1 cellular context compared by ENCODE assay signal in genomic region chr10:5945203-5945534, GRCh38.
TF ChIP-seq lines count a peak whose summit lies in the region.

No MANE protein-coding gene starts in this region.

TF ChIP-seq in GM12878, 131 proteins besides CTCF, POLR2A, EP300 and RAD21:
- no peak for TF ChIP-seq ZNF207 (IDR thresholded peaks at IDR 0.05; ENCODE audit: borderline replicate concordance)
- no peak for TF ChIP-seq PKNOX1 (IDR thresholded peaks at IDR 0.05)
- TF ChIP-seq NFIC (IDR thresholded peaks at IDR 0.05; ENCODE audit: low read depth, low read length), result no peak
- no peak for TF ChIP-seq RAD51 (IDR thresholded peaks at IDR 0.05)
- TF ChIP-seq RELA (IDR thresholded peaks at IDR 0.05; ENCODE audit: borderline replicate concordance, partially characterized antibody), result no peak
- TF ChIP-seq PAX5 (IDR thresholded peaks at IDR 0.05; ENCODE audit: borderline replicate concordance, low read depth, low read length), result no peak
